8 cellular contexts compared by ENCODE assay signal in genomic region chr2:74119912-74120825, GRCh38. TPM values are rescaled to one million over a fixed set of nuclear protein-coding genes. Genes with fewer than 3 reads are reported as not detected.
A peak's percentile ranks its signal among the peaks of the same experiment; 100 is the strongest.
DNase-seq lines count a peak whose midpoint lies in the region; ATAC-seq, FAIRE-seq and TF ChIP-seq lines count a peak whose summit lies in the region.

No MANE protein-coding gene starts in this region.

- H3K27me3 Mint-ChIP-seq in activated CD8-positive, alpha-beta memory T cell treated with anti-CD3 and anti-CD28 coated beads, Interleukin-2, amount 10 ng/mL, durations not matched to agents 7 days and 5 days = no peaks in the 10 kb centered on the region
- H3K27me3 Mint-ChIP-seq in endodermal cell (ENCODE audit: insufficient read depth) = peaks cover 66% of the 10 kb centered on the region

- no peaks in the 10 kb centered on the region for H3K4me1 ChIP-seq in endodermal cell (ENCODE audit: control insufficient read depth, insufficient read depth, low read length)
- no peaks in the 10 kb centered on the region for H3K4me1 ChIP-seq in mesodermal cell (ENCODE audit: control insufficient read depth, insufficient read depth, low read length, poor library complexity, severe bottlenecking)

- H3K27ac ChIP-seq in endodermal cell (ENCODE audit: low read depth, low read length) (peak overlapping the region; percentile 40), mesodermal cell (ENCODE audit: low read depth, low read length, severe bottlenecking) (peak overlapping the region; percentile 69)

- FAIRE-seq in GM19239 (lab: Jason Lieb, UNC) = peak; percentile 90

- 13 to 28% methylated on average over 17 to 59 of the region's 59 CpGs for WGBS in endodermal cell (ENCODE audit: insufficient coverage in 1 of 2, insufficient read length in 1 of 2), 2 experiments
- 15 to 16% methylated on average over 45 to 53 of the region's 59 CpGs for WGBS in mesodermal cell (ENCODE audit: insufficient coverage in 2 of 2), 2 experiments

- peak overlapping the region; percentile 83 for H3K4me3 Mint-ChIP-seq in activated CD8-positive, alpha-beta memory T cell treated with anti-CD3 and anti-CD28 coated beads, Interleukin-2, amount 10 ng/mL, durations not matched to agents 7 days and 5 days
- H3K4me3 Mint-ChIP-seq in endodermal cell = peak overlapping the region; percentile 70

- H3K4me3 ChIP-seq in endodermal cell (ENCODE audit: low read length) = peak overlapping the region; percentile 84
- H3K4me3 ChIP-seq in mesodermal cell (ENCODE audit: extremely low read depth, insufficient read depth, low read length, poor library complexity, severe bottlenecking) = peak overlapping the region; percentile 58

- peak; percentile 89 for ATAC-seq in HG03442 (IDR thresholded peaks at IDR 0.05; ENCODE audit: unreplicated experiment)
- peak; percentile 99 for ATAC-seq in activated CD8-positive, alpha-beta memory T cell treated with anti-CD3 and anti-CD28 coated beads, Interleukin-2, amount 10 ng/mL, durations not matched to agents 7 days and 5 days

- H3K27me3 ChIP-seq in endodermal cell (ENCODE audit: control insufficient read depth, insufficient read depth, low read length, poor library complexity, severe bottlenecking) = peaks cover 29% of the 10 kb centered on the region

- peak overlapping the region; percentile 54 for H3K9ac ChIP-seq in endodermal cell (ENCODE audit: extremely low read depth, low read length, poor library complexity, severe bottlenecking)

- peak overlapping the region; percentile 94 for H3K27ac Mint-ChIP-seq in activated CD8-positive, alpha-beta memory T cell treated with anti-CD3 and anti-CD28 coated beads, Interleukin-2, amount 10 ng/mL, durations not matched to agents 7 days and 5 days
- H3K27ac Mint-ChIP-seq in endodermal cell = peak overlapping the region; percentile 83

- DNase-seq in CD1c-positive myeloid dendritic cell (ENCODE audit: extremely low spot score) (peak; percentile 89), GM19239 (ENCODE audit: insufficient read length, low spot score) (peak; percentile 95), NCI-H774 (lab: John Stamatoyannopoulos, UW) (peak; percentile 79), endodermal cell (peak; percentile 95)
- peak; percentile 91 for DNase-seq in activated CD8-positive, alpha-beta memory T cell treated with anti-CD3 and anti-CD28 coated beads, Interleukin-2, amount 10 ng/mL, durations not matched to agents 7 days and 5 days
- DNase-seq in stimulated activated CD8-positive, alpha-beta memory T cell treated with anti-CD3 and anti-CD28 coated beads, Interleukin-15, amount 100 ng/mL, for 48 hours (ENCODE audit: low read depth in 2 of 2) = peak; percentile 79 to 83

- H3K36me3 Mint-ChIP-seq in activated CD8-positive, alpha-beta memory T cell treated with anti-CD3 and anti-CD28 coated beads, Interleukin-2, amount 10 ng/mL, durations not matched to agents 7 days and 5 days = peaks cover 17% of the 10 kb centered on the region
- H3K36me3 Mint-ChIP-seq in endodermal cell (ENCODE audit: low read depth) = peaks cover 8% of the 10 kb centered on the region

- peak; percentile 70 for TF ChIP-seq CTCF in endodermal cell (conservative IDR thresholded peaks at IDR 0.05)

- H3K9me3 ChIP-seq in endodermal cell (ENCODE audit: control insufficient read depth, low read length) = peaks cover 27% of the 10 kb centered on the region
- peaks cover 21% of the 10 kb centered on the region for H3K9me3 ChIP-seq in mesodermal cell (ENCODE audit: control insufficient read depth, low read length)

- H3K4me1 Mint-ChIP-seq in activated CD8-positive, alpha-beta memory T cell treated with anti-CD3 and anti-CD28 coated beads, Interleukin-2, amount 10 ng/mL, durations not matched to agents 7 days and 5 days = peaks cover 12% of the 10 kb centered on the region
- H3K4me1 Mint-ChIP-seq in endodermal cell = no peaks in the 10 kb centered on the region

- peaks cover 7% of the 10 kb centered on the region for H3K9me3 Mint-ChIP-seq in activated CD8-positive, alpha-beta memory T cell treated with anti-CD3 and anti-CD28 coated beads, Interleukin-2, amount 10 ng/mL, durations not matched to agents 7 days and 5 days (ENCODE audit: low read depth)
- peaks cover 40% of the 10 kb centered on the region for H3K9me3 Mint-ChIP-seq in endodermal cell

- CTCF ChIA-PET in activated CD8-positive, alpha-beta memory T cell treated with anti-CD3 and anti-CD28 coated beads, Interleukin-2, amount 10 ng/mL, durations not matched to agents 7 days and 5 days (lab: Charles Lee) = interaction anchor here (0.6 to 2.8 kb wide), 18 partner anchors 10 to 886 kb away, joined by 3 to 18 read pairs (median 4); partner anchors contain the start of genes BOLA3, CCT7, MOB1A and STAMBP

- H3K36me3 ChIP-seq in endodermal cell (ENCODE audit: control insufficient read depth, insufficient read depth, low read length) (no peaks in the 10 kb centered on the region), mesodermal cell (ENCODE audit: control insufficient read depth, insufficient read depth, low read length) (no peaks in the 10 kb centered on the region)

RNA-seq across cellular contexts. Expression of gene BOLA3, which starts 27.5 kb away (rescaled TPM):
- 10 to 100 TPM; 69.5 to 76.1 TPM for total RNA-seq in activated CD8-positive, alpha-beta memory T cell treated with anti-CD3 and anti-CD28 coated beads, Interleukin-2, amount 10 ng/mL, durations not matched to agents 7 days and 5 days
- total RNA-seq in endodermal cell = 10 to 100 TPM; 42.5 to 43.2 TPM
- 60.6 TPM for polyA plus RNA-seq in endodermal cell (2013, experiment 1 of 2)
- 62.9 TPM for polyA plus RNA-seq in endodermal cell (2013, experiment 2 of 2)
- 63.5 TPM for polyA plus RNA-seq in mesodermal cell (2013, experiment 1 of 2)
- polyA plus RNA-seq in mesodermal cell (2013, experiment 2 of 2) = 67.9 TPM

RNA-seq across cellular contexts. Expression of gene MOB1A, which starts 58.5 kb away (rescaled TPM):
- total RNA-seq in activated CD8-positive, alpha-beta memory T cell treated with anti-CD3 and anti-CD28 coated beads, Interleukin-2, amount 10 ng/mL, durations not matched to agents 7 days and 5 days = 100 to 1,000 TPM; 183 to 220 TPM
- 100 to 1,000 TPM in 1 of 2 donors, 10 to 100 TPM in 1; 92.3 to 125 TPM for total RNA-seq in endodermal cell
- 73.3 TPM for polyA plus RNA-seq in endodermal cell (2013, experiment 1 of 2)
- polyA plus RNA-seq in endodermal cell (2013, experiment 2 of 2) = 70.5 TPM
- polyA plus RNA-seq in mesodermal cell (2013, experiment 1 of 2) = 67.6 TPM
- polyA plus RNA-seq in mesodermal cell (2013, experiment 2 of 2) = 69.7 TPM

Comparison
In these comparisons a context has a peak if more than half of its experiments do, and no peak if none do; other contexts are left out.
1. Peak in every context shown above with its lines: DNase-seq, ATAC-seq, H3K4me3 ChIP-seq and H3K27ac ChIP-seq.